Comparison of ENCODE assay signal across 19 cellular contexts in genomic region chr2:232323328-232323650, GRCh38. TPM values are rescaled to one million over a fixed set of nuclear protein-coding genes. Genes with fewer than 3 reads are reported as not detected.
DNase-seq lines count a peak whose midpoint lies in the region; ATAC-seq and TF ChIP-seq lines count a peak whose summit lies in the region.
"Had no signal": no experiment of that assay in that cellular context is flagged by ENCODE, and none has a peak within 500 bp of the region (broad histone marks: within the 10 kb centered on the region; RNA-seq: fewer than 3 reads in every experiment).

No MANE protein-coding gene starts in this region.

- H3K4me1 ChIP-seq in endodermal cell (ENCODE audit: control insufficient read depth, insufficient read depth, low read length) (peaks cover 5% of the 10 kb centered on the region), thyroid gland (peaks cover 22 to 65% of the 10 kb centered on the region in 2 donors)

- no peak for DNase-seq in activated naive CD8-positive, alpha-beta T cell treated with anti-CD3 and anti-CD28 coated beads, Interleukin-2, amount 10 ng/mL, durations not matched to agents 7 days and 5 days
- DNase-seq in activated naive CD8-positive, alpha-beta T cell treated with anti-CD3 and anti-CD28 coated beads, Interleukin-2, amount 50 U/mL, for 24 hours: no peak
- DNase-seq in NCI-H69 (lab: John Stamatoyannopoulos, UW) (peak; percentile 1), endodermal cell (peak; percentile 49), thyroid gland (no peak)
- DNase-seq: DMS 273 treated with DMSO at 0.1 percent for 48 hours, GDM1, KBM-7, NCI-H1417, NCI-H187, NCI-H2227 treated with DMSO at 0.1 percent for 48 hours, NCI-H510A treated with DMSO at 0.1 percent for 48 hours, PC-9 had no signal

- POLR2A ChIA-PET in activated naive CD8-positive, alpha-beta T cell treated with anti-CD3 and anti-CD28 coated beads, Interleukin-2, amount 10 ng/mL, durations not matched to agents 7 days and 5 days (lab: Charles Lee): interaction anchor here (0.9 to 4.9 kb wide), 2 partner anchors 25 to 397 kb away, joined by 3 to 20 read pairs; partner anchors contain the start of gene NPPC

- H3K9me3 ChIP-seq in endodermal cell (ENCODE audit: control insufficient read depth, low read length) (no peaks in the 10 kb centered on the region), thyroid gland (no peaks in the 10 kb centered on the region)

- no peak for TF ChIP-seq CTCF in endodermal cell (conservative IDR thresholded peaks at IDR 0.05)
- no peak for TF ChIP-seq CTCF in thyroid gland (IDR thresholded peaks at IDR 0.05)

- no peaks in the 10 kb centered on the region for H3K27me3 ChIP-seq in endodermal cell (ENCODE audit: control insufficient read depth, insufficient read depth, low read length, poor library complexity, severe bottlenecking)
- no peaks in the 10 kb centered on the region for H3K27me3 ChIP-seq in thyroid gland

- intact Hi-C loops in thyroid gland (cut with DNase I): no loop called here

- ATAC-seq in activated naive CD8-positive, alpha-beta T cell treated with anti-CD3 and anti-CD28 coated beads, Interleukin-2, amount 10 ng/mL, durations not matched to agents 7 days and 5 days (ENCODE audit: low read depth): no peak
- ATAC-seq in activated naive CD8-positive, alpha-beta T cell treated with anti-CD3 and anti-CD28 coated beads, Interleukin-2, amount 50 U/mL, for 24 hours: no peak
- ATAC-seq in HG03520 (IDR thresholded peaks at IDR 0.05; ENCODE audit: unreplicated experiment) (no peak), HG02870 (IDR thresholded peaks at IDR 0.05; ENCODE audit: unreplicated experiment) (no peak)
- ATAC-seq: GM23338 had no signal

- H3K36me3 Mint-ChIP-seq in activated naive CD8-positive, alpha-beta T cell treated with anti-CD3 and anti-CD28 coated beads, Interleukin-2, amount 10 ng/mL, durations not matched to agents 7 days and 5 days: peaks cover 2% of the 10 kb centered on the region
- no peaks in the 10 kb centered on the region for H3K36me3 Mint-ChIP-seq in activated naive CD8-positive, alpha-beta T cell treated with anti-CD3 and anti-CD28 coated beads, Interleukin-2, amount 50 U/mL, for 24 hours (ENCODE audit: low read depth)
- no peaks in the 10 kb centered on the region for H3K36me3 Mint-ChIP-seq in endodermal cell (ENCODE audit: low read depth)

- no peaks in the 10 kb centered on the region for H3K9me3 Mint-ChIP-seq in activated naive CD8-positive, alpha-beta T cell treated with anti-CD3 and anti-CD28 coated beads, Interleukin-2, amount 10 ng/mL, durations not matched to agents 7 days and 5 days
- H3K9me3 Mint-ChIP-seq in activated naive CD8-positive, alpha-beta T cell treated with anti-CD3 and anti-CD28 coated beads, Interleukin-2, amount 50 U/mL, for 24 hours: no peaks in the 10 kb centered on the region
- no peaks in the 10 kb centered on the region for H3K9me3 Mint-ChIP-seq in endodermal cell
- H3K9me3 Mint-ChIP-seq: CD14-positive monocyte, GM23338 had no signal

- H3K4me1 Mint-ChIP-seq in activated naive CD8-positive, alpha-beta T cell treated with anti-CD3 and anti-CD28 coated beads, Interleukin-2, amount 10 ng/mL, durations not matched to agents 7 days and 5 days: peaks cover 40% of the 10 kb centered on the region
- H3K4me1 Mint-ChIP-seq in activated naive CD8-positive, alpha-beta T cell treated with anti-CD3 and anti-CD28 coated beads, Interleukin-2, amount 50 U/mL, for 24 hours: peaks cover 56% of the 10 kb centered on the region
- peaks cover 7% of the 10 kb centered on the region for H3K4me1 Mint-ChIP-seq in endodermal cell

- H3K4me3 Mint-ChIP-seq in activated naive CD8-positive, alpha-beta T cell treated with anti-CD3 and anti-CD28 coated beads, Interleukin-2, amount 10 ng/mL, durations not matched to agents 7 days and 5 days: no peak overlapping the region
- no peak overlapping the region for H3K4me3 Mint-ChIP-seq in activated naive CD8-positive, alpha-beta T cell treated with anti-CD3 and anti-CD28 coated beads, Interleukin-2, amount 50 U/mL, for 24 hours
- H3K4me3 Mint-ChIP-seq in endodermal cell: no peak overlapping the region
- H3K4me3 Mint-ChIP-seq: CD14-positive monocyte, GM23338 had no signal

- H3K27me3 Mint-ChIP-seq in activated naive CD8-positive, alpha-beta T cell treated with anti-CD3 and anti-CD28 coated beads, Interleukin-2, amount 10 ng/mL, durations not matched to agents 7 days and 5 days: no peaks in the 10 kb centered on the region
- H3K27me3 Mint-ChIP-seq in activated naive CD8-positive, alpha-beta T cell treated with anti-CD3 and anti-CD28 coated beads, Interleukin-2, amount 50 U/mL, for 24 hours: no peaks in the 10 kb centered on the region
- H3K27me3 Mint-ChIP-seq in endodermal cell (ENCODE audit: insufficient read depth): no peaks in the 10 kb centered on the region

- H3K27ac ChIP-seq in endodermal cell (ENCODE audit: low read depth, low read length) (no peak overlapping the region), thyroid gland (peak overlapping the region in 2 of 3 donors; percentile 80 to 82)
- H3K27ac ChIP-seq: PC-9 had no signal

- no peaks in the 10 kb centered on the region for H3K36me3 ChIP-seq in endodermal cell (ENCODE audit: control insufficient read depth, insufficient read depth, low read length)
- H3K36me3 ChIP-seq in thyroid gland: no peaks in the 10 kb centered on the region

- 92 to 93% methylated on average over 3 to 4 of the region's 4 CpGs for WGBS in endodermal cell (ENCODE audit: insufficient coverage in 1 of 2, insufficient read length in 1 of 2), 2 experiments
- 93 to 96% methylated on average over 3 to 4 of the region's 4 CpGs for WGBS in thyroid gland, 2 donors

- peak overlapping the region; percentile 63 for H3K27ac Mint-ChIP-seq in activated naive CD8-positive, alpha-beta T cell treated with anti-CD3 and anti-CD28 coated beads, Interleukin-2, amount 10 ng/mL, durations not matched to agents 7 days and 5 days
- no peak overlapping the region for H3K27ac Mint-ChIP-seq in activated naive CD8-positive, alpha-beta T cell treated with anti-CD3 and anti-CD28 coated beads, Interleukin-2, amount 50 U/mL, for 24 hours
- no peak overlapping the region for H3K27ac Mint-ChIP-seq in endodermal cell
- H3K27ac Mint-ChIP-seq: GM23338 had no signal

- H3K4me3 ChIP-seq in endodermal cell (ENCODE audit: low read length) (no peak overlapping the region), thyroid gland (replicated peaks in 1 of 3) (no peak overlapping the region)
- H3K4me3 ChIP-seq: GM23338, PC-9 had no signal

- no peak for TF ChIP-seq POLR2A in thyroid gland (IDR thresholded peaks at IDR 0.05)

- no peak overlapping the region for H3K9ac ChIP-seq in endodermal cell (ENCODE audit: extremely low read depth, low read length, poor library complexity, severe bottlenecking)

RNA-seq across cellular contexts. Expression of gene ALPP, which starts 55.3 kb away (rescaled TPM):
- total RNA-seq in activated naive CD8-positive, alpha-beta T cell treated with anti-CD3 and anti-CD28 coated beads, Interleukin-2, amount 10 ng/mL, durations not matched to agents 7 days and 5 days: not detected
- total RNA-seq in endodermal cell (not detected), thyroid gland (not detected)
- not detected for polyA plus RNA-seq in endodermal cell (2013, experiment 1 of 2)
- polyA plus RNA-seq in endodermal cell (2013, experiment 2 of 2): not detected
- total RNA-seq: A673, Daoy had no signal
- polyA plus RNA-seq: CD14-positive monocyte, GM23338 had no signal

Comparison
In these comparisons a context has a peak if more than half of its experiments do, and no peak if none do; other contexts are left out.
1. DNase-seq: peak in NCI-H69 (single experiment) and endodermal cell (single experiment); none in activated naive CD8-positive, alpha-beta T cell treated with anti-CD3 and anti-CD28 coated beads, Interleukin-2, amount 10 ng/mL, durations not matched to agents 7 days and 5 days (single experiment), activated naive CD8-positive, alpha-beta T cell treated with anti-CD3 and anti-CD28 coated beads, Interleukin-2, amount 50 U/mL, for 24 hours (single experiment) and thyroid gland (0 of 2).